ENCODE assay signal across 20 cellular contexts in the genomic region with DNA sequence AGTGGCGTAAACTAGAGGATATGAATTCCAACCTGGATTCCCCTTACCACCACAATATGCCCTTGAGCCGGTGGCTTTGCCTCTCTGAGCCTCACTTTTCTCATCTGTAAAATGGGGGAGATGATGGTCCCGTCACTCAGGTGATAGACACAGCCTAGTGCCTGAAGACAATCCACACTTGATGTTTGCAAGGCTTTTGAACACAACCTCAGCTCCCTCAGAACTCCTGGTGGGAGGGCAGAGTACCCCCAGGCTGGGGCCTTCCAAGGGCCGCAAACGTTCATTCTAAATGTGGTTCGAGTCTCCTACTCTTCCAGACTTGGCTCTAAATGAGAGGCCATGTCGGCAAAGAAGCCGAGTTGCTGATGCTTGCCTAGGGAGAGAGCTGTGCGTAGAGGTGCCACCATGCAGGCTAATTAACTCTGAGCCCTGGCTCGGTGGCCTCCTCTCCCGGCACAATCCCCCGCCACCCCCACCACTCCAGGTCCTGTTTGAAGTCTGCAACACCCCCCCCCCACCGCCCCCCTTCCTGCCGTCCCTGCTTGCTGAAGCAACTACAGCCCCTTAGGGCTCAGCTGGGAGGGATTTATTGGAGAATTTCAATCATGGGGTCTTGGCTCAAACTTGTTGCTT.
A peak's percentile ranks its signal among the peaks of the same experiment; 100 is the strongest.
DNase-seq lines count a peak whose midpoint lies in the region; ATAC-seq, FAIRE-seq and TF ChIP-seq lines count a peak whose summit lies in the region.
"Had no signal": no experiment of that assay in that cellular context is flagged by ENCODE, and none has a peak within 500 bp of the region (broad histone marks: within the 10 kb centered on the region; RNA-seq: fewer than 3 reads in every experiment).

No MANE protein-coding gene starts in this region.

- CTCF ChIA-PET in activated naive CD4-positive, alpha-beta T cell treated with anti-CD3 and anti-CD28 coated beads for 36 hours (lab: Charles Lee), result interaction anchor here (0.7 to 2.4 kb wide), 3 partner anchors 16 to 313 kb away, joined by 3 to 13 read pairs (median 3); no protein-coding TSS in a partner anchor
- CTCF ChIA-PET in Caco-2 (lab: Charles Lee), result interaction anchor here (1.2 kb wide), 1 partner anchor 42 kb away, joined by 3 read pairs; no protein-coding TSS in a partner anchor

- peak overlapping the region; percentile 8 for H3K4me3 Mint-ChIP-seq in activated naive CD4-positive, alpha-beta T cell treated with anti-CD3 and anti-CD28 coated beads, Interleukin-2, amount 50 U/mL, for 24 hours
- H3K4me3 Mint-ChIP-seq in activated naive CD4-positive, alpha-beta T cell treated with anti-CD3 and anti-CD28 coated beads for 36 hours, result no peak overlapping the region
- peak overlapping the region; percentile 95 for H3K4me3 Mint-ChIP-seq in T-helper 17 cell
- peak overlapping the region in 3 of 5 donors; percentile 46 to 97 (median 85) for H3K4me3 Mint-ChIP-seq in immature natural killer cell
- no peak overlapping the region for H3K4me3 Mint-ChIP-seq in Caco-2 (ENCODE audit: unreplicated experiment)

- no peak for TF ChIP-seq POLR2A in spleen (IDR thresholded peaks at IDR 0.05)

- FAIRE-seq in HTR-8/SVneo (lab: Jason Lieb, UNC), result no peak

- peaks cover 11 to 59% (median 30%) of the 10 kb centered on the region in 6 donors for H3K4me1 ChIP-seq in spleen
- H3K4me1 ChIP-seq in Caco-2, result peaks cover 13% of the 10 kb centered on the region

- no peak for ATAC-seq in T-helper 17 cell

- H3K4me1 Mint-ChIP-seq in activated naive CD4-positive, alpha-beta T cell treated with anti-CD3 and anti-CD28 coated beads, Interleukin-2, amount 50 U/mL, for 24 hours, result peaks cover 18% of the 10 kb centered on the region
- H3K4me1 Mint-ChIP-seq in activated naive CD4-positive, alpha-beta T cell treated with anti-CD3 and anti-CD28 coated beads for 36 hours (ENCODE audit: low read depth), result peaks cover 19% of the 10 kb centered on the region
- peaks cover 20% of the 10 kb centered on the region for H3K4me1 Mint-ChIP-seq in T-helper 17 cell
- peaks cover 45 to 47% of the 10 kb centered on the region in 2 donors for H3K4me1 Mint-ChIP-seq in immature natural killer cell
- peaks cover 6% of the 10 kb centered on the region for H3K4me1 Mint-ChIP-seq in Caco-2 (ENCODE audit: low read depth, unreplicated experiment)

- TF ChIP-seq CTCF in spleen (IDR thresholded peaks at IDR 0.05 in 8 of 11, conservative IDR thresholded peaks at IDR 0.05 in 3 of 11) (no peak), Caco-2 (IDR thresholded peaks at IDR 0.05; ENCODE audit: insufficient read depth in 1 of 2, low read depth in 1 of 2, low read length in 1 of 2, severe bottlenecking in 1 of 2, unreplicated experiment in 1 of 2) (no peak)

- H3K27me3 ChIP-seq in spleen (replicated peaks in 1 of 7) (peaks cover 0 to 94% (median 48%) of the 10 kb centered on the region in 7 donors), Caco-2 (replicated peaks; ENCODE audit: control insufficient read depth, insufficient read depth, low read length) (peaks cover 2% of the 10 kb centered on the region)
- H3K27me3 ChIP-seq: neutrophil had no signal

- 73 to 83% (median 79%) methylated on average over 14 of the region's 14 CpGs for WGBS in spleen, 5 donors

- POLR2A ChIA-PET in Caco-2 (lab: Charles Lee), result no interaction called here

- H3K27me3 Mint-ChIP-seq in activated naive CD4-positive, alpha-beta T cell treated with anti-CD3 and anti-CD28 coated beads, Interleukin-2, amount 50 U/mL, for 24 hours, result peaks cover 51% of the 10 kb centered on the region
- H3K27me3 Mint-ChIP-seq in activated naive CD4-positive, alpha-beta T cell treated with anti-CD3 and anti-CD28 coated beads for 36 hours (ENCODE audit: low read depth), result peaks cover 69% of the 10 kb centered on the region
- peaks cover 65% of the 10 kb centered on the region for H3K27me3 Mint-ChIP-seq in T-helper 17 cell
- H3K27me3 Mint-ChIP-seq in immature natural killer cell (ENCODE audit: low read depth in 3 of 3), result peaks cover 11 to 32% (median 22%) of the 10 kb centered on the region in 3 donors
- H3K27me3 Mint-ChIP-seq in Caco-2 (ENCODE audit: insufficient read depth, unreplicated experiment), result peaks cover 20% of the 10 kb centered on the region

- H3K9me3 ChIP-seq in T-helper 17 cell (ENCODE audit: control insufficient read depth, low read length, poor library complexity, severe bottlenecking) (no peaks in the 10 kb centered on the region), spleen (no peaks in the 10 kb centered on the region), Caco-2 (0 out of 2 replicates have a peak, but pooled peaks cover 2% of the 10 kb centered on the region)
- H3K9me3 ChIP-seq: neutrophil, right atrium auricular region had no signal

- intact Hi-C loops in activated naive CD4-positive, alpha-beta T cell treated with anti-CD3 and anti-CD28 coated beads for 36 hours (cut with micrococcal nuclease), result loop anchor here (5.0 kb wide), 1 partner anchor 41 kb away; no protein-coding TSS in a partner anchor
- intact Hi-C loops in spleen (cut with DNase I; ENCODE audit: low total_unique reads), result no loop called here
- intact Hi-C loops in Caco-2 (cut with micrococcal nuclease; ENCODE audit: unreplicated experiment), result loop anchor here (5.0 kb wide), 1 partner anchor 41 kb away; no protein-coding TSS in a partner anchor

- H3K36me3 Mint-ChIP-seq in activated naive CD4-positive, alpha-beta T cell treated with anti-CD3 and anti-CD28 coated beads, Interleukin-2, amount 50 U/mL, for 24 hours, result no peaks in the 10 kb centered on the region
- H3K36me3 Mint-ChIP-seq in activated naive CD4-positive, alpha-beta T cell treated with anti-CD3 and anti-CD28 coated beads for 36 hours (ENCODE audit: low read depth), result no peaks in the 10 kb centered on the region
- H3K36me3 Mint-ChIP-seq in T-helper 17 cell (ENCODE audit: low read depth), result no peaks in the 10 kb centered on the region
- H3K36me3 Mint-ChIP-seq in immature natural killer cell, result no peaks in the 10 kb centered on the region
- no peaks in the 10 kb centered on the region for H3K36me3 Mint-ChIP-seq in Caco-2 (ENCODE audit: insufficient read depth, unreplicated experiment)
- H3K36me3 Mint-ChIP-seq: memory B cell had no signal

- no peak overlapping the region for H3K27ac Mint-ChIP-seq in activated naive CD4-positive, alpha-beta T cell treated with anti-CD3 and anti-CD28 coated beads, Interleukin-2, amount 50 U/mL, for 24 hours
- no peak overlapping the region for H3K27ac Mint-ChIP-seq in activated naive CD4-positive, alpha-beta T cell treated with anti-CD3 and anti-CD28 coated beads for 36 hours
- H3K27ac Mint-ChIP-seq in T-helper 17 cell (no peak overlapping the region), immature natural killer cell (no peak overlapping the region), Caco-2 (ENCODE audit: unreplicated experiment) (no peak overlapping the region)
- H3K27ac Mint-ChIP-seq: memory B cell had no signal

- no peaks in the 10 kb centered on the region for H3K9me3 Mint-ChIP-seq in activated naive CD4-positive, alpha-beta T cell treated with anti-CD3 and anti-CD28 coated beads, Interleukin-2, amount 50 U/mL, for 24 hours
- no peaks in the 10 kb centered on the region for H3K9me3 Mint-ChIP-seq in activated naive CD4-positive, alpha-beta T cell treated with anti-CD3 and anti-CD28 coated beads for 36 hours
- peaks cover 0 to 1% (median 0%) of the 10 kb centered on the region in 6 donors for H3K9me3 Mint-ChIP-seq in immature natural killer cell
- H3K9me3 Mint-ChIP-seq in Caco-2 (ENCODE audit: unreplicated experiment), result no peaks in the 10 kb centered on the region
- H3K9me3 Mint-ChIP-seq: memory B cell had no signal

- H3K27ac ChIP-seq in spleen, result no peak overlapping the region
- H3K27ac ChIP-seq: epithelial cell of prostate, VCaP had no signal

- H3K36me3 ChIP-seq in spleen (no peaks in the 10 kb centered on the region), Caco-2 (ENCODE audit: control insufficient read depth, insufficient read depth, low read length) (no peaks in the 10 kb centered on the region)
- H3K36me3 ChIP-seq: neutrophil, right atrium auricular region had no signal

- DNase-seq in activated naive CD4-positive, alpha-beta T cell treated with anti-CD3 and anti-CD28 coated beads for 36 hours, result no peak
- no peak for DNase-seq in T-helper 17 cell
- DNase-seq in immature natural killer cell, result no peak
- DNase-seq in spleen, result peak; percentile 64
- DNase-seq in HTR-8/SVneo (ENCODE audit: insufficient read length, low spot score), result no peak
- DNase-seq in cerebellum (ENCODE audit: low spot score), result no peak
- DNase-seq in Caco-2, result no peak
- DNase-seq: activated naive CD4-positive, alpha-beta T cell; cortex of kidney; MM.1S; NCI-H1694; NCI-H345; NK-92 treated with Interleukin-12 subunit alpha and Interleukin-12 subunit beta, amount 100 ng/mL, for 24 hours; substantia nigra had no signal

- no TSS peak for BruUV-seq in Caco-2 (replicated peaks; lab: Mats Ljungman, UMichigan)

- H3K4me3 ChIP-seq in spleen (no peak overlapping the region), Caco-2 (ENCODE audit: low read depth, low read length) (no peak overlapping the region)

Comparison
In these comparisons a context has a peak if more than half of its experiments do, and no peak if none do; other contexts are left out.
1. H3K4me3 Mint-ChIP-seq: peak in activated naive CD4-positive, alpha-beta T cell treated with anti-CD3 and anti-CD28 coated beads, Interleukin-2, amount 50 U/mL, for 24 hours (single experiment), T-helper 17 cell (single experiment) and immature natural killer cell (3 of 5); none in activated naive CD4-positive, alpha-beta T cell treated with anti-CD3 and anti-CD28 coated beads for 36 hours (single experiment) and Caco-2 (single experiment).